In the genomic region with DNA sequence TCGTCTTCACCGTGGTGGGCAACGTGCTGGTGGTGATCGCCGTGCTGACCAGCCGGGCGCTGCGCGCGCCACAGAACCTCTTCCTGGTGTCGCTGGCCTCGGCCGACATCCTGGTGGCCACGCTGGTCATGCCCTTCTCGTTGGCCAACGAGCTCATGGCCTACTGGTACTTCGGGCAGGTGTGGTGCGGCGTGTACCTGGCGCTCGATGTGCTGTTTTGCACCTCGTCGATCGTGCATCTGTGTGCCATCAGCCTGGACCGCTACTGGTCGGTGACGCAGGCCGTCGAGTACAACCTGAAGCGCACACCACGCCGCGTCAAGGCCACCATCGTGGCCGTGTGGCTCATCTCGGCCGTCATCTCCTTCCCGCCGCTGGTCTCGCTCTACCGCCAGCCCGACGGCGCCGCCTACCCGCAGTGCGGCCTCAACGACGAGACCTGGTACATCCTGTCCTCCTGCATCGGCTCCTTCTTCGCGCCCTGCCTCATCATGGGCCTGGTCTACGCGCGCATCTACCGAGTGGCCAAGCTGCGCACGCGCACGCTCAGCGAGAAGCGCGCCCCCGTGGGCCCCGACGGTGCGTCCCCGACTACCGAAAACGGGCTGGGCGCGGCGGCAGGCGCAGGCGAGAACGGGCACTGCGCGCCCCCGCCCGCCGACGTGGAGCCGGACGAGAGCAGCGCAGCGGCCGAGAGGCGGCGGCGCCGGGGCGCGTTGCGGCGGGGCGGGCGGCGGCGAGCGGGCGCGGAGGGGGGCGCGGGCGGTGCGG, we compare ENCODE assay signal across 2 cellular contexts.
TF ChIP-seq lines count a peak whose summit lies in the region.

No MANE protein-coding gene starts in this region.

TF ChIP-seq in SK-N-SH, 30 proteins besides CTCF, POLR2A, EP300 and RAD21 (continued from another document):
- TF ChIP-seq, protein P1, sequence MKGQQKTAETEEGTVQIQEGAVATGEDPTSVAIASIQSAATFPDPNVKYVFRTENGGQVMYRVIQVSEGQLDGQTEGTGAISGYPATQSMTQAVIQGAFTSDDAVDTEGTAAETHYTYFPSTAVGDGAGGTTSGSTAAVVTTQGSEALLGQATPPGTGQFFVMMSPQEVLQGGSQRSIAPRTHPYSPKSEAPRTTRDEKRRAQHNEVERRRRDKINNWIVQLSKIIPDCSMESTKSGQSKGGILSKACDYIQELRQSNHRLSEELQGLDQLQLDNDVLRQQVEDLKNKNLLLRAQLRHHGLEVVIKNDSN (IDR thresholded peaks at IDR 0.05; ENCODE audit: borderline replicate concordance, low read depth): no peak
- TF ChIP-seq MXI1 (IDR thresholded peaks at IDR 0.05; ENCODE audit: low read depth, low read length) (no peak), ELF1 (IDR thresholded peaks at IDR 0.05) (no peak), TEAD4 (IDR thresholded peaks at IDR 0.05; ENCODE audit: borderline replicate concordance, insufficient read depth) (no peak), EZH2phosphoT487 (IDR thresholded peaks at IDR 0.05; ENCODE audit: borderline replicate concordance, low read depth) (no peak), GABPA (IDR thresholded peaks at IDR 0.05; ENCODE audit: low read depth) (no peak), FOSL2 (IDR thresholded peaks at IDR 0.05; ENCODE audit: borderline replicate concordance, low read depth) (no peak)
- TF ChIP-seq, protein P2, sequence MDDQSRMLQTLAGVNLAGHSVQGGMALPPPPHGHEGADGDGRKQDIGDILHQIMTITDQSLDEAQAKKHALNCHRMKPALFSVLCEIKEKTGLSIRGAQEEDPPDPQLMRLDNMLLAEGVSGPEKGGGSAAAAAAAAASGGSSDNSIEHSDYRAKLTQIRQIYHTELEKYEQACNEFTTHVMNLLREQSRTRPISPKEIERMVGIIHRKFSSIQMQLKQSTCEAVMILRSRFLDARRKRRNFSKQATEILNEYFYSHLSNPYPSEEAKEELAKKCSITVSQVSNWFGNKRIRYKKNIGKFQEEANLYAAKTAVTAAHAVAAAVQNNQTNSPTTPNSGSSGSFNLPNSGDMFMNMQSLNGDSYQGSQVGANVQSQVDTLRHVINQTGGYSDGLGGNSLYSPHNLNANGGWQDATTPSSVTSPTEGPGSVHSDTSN (IDR thresholded peaks at IDR 0.05): no peak
- TF ChIP-seq, protein P3, sequence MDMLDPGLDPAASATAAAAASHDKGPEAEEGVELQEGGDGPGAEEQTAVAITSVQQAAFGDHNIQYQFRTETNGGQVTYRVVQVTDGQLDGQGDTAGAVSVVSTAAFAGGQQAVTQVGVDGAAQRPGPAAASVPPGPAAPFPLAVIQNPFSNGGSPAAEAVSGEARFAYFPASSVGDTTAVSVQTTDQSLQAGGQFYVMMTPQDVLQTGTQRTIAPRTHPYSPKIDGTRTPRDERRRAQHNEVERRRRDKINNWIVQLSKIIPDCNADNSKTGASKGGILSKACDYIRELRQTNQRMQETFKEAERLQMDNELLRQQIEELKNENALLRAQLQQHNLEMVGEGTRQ (IDR thresholded peaks at IDR 0.05; ENCODE audit: borderline replicate concordance, low read depth, low read length): no peak
- TF ChIP-seq, protein P4, sequence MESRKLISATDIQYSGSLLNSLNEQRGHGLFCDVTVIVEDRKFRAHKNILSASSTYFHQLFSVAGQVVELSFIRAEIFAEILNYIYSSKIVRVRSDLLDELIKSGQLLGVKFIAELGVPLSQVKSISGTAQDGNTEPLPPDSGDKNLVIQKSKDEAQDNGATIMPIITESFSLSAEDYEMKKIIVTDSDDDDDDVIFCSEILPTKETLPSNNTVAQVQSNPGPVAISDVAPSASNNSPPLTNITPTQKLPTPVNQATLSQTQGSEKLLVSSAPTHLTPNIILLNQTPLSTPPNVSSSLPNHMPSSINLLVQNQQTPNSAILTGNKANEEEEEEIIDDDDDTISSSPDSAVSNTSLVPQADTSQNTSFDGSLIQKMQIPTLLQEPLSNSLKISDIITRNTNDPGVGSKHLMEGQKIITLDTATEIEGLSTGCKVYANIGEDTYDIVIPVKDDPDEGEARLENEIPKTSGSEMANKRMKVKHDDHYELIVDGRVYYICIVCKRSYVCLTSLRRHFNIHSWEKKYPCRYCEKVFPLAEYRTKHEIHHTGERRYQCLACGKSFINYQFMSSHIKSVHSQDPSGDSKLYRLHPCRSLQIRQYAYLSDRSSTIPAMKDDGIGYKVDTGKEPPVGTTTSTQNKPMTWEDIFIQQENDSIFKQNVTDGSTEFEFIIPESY (IDR thresholded peaks at IDR 0.05; ENCODE audit: borderline replicate concordance, low read depth): no peak

TF ChIP-seq in SK-N-SH treated with all-trans-retinoic acid at 6 μM for 48 hours, 23 proteins besides CTCF, POLR2A, EP300 and RAD21 (continued from another document):
- TF ChIP-seq, protein P5, sequence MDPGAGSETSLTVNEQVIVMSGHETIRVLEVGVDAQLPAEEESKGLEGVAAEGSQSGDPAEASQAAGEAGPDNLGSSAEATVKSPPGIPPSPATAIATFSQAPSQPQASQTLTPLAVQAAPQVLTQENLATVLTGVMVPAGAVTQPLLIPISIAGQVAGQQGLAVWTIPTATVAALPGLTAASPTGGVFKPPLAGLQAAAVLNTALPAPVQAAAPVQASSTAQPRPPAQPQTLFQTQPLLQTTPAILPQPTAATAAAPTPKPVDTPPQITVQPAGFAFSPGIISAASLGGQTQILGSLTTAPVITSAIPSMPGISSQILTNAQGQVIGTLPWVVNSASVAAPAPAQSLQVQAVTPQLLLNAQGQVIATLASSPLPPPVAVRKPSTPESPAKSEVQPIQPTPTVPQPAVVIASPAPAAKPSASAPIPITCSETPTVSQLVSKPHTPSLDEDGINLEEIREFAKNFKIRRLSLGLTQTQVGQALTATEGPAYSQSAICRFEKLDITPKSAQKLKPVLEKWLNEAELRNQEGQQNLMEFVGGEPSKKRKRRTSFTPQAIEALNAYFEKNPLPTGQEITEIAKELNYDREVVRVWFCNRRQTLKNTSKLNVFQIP (CRISPR knock-in tag; IDR thresholded peaks at IDR 0.05; ENCODE audit: borderline replicate concordance, low read depth): no peak
- TF ChIP-seq ESRRG (CRISPR knock-in tag; IDR thresholded peaks at IDR 0.05): no peak
- TF ChIP-seq PPARA (CRISPR knock-in tag; IDR thresholded peaks at IDR 0.05; ENCODE audit: borderline replicate concordance): no peak
- TF ChIP-seq, protein P6, sequence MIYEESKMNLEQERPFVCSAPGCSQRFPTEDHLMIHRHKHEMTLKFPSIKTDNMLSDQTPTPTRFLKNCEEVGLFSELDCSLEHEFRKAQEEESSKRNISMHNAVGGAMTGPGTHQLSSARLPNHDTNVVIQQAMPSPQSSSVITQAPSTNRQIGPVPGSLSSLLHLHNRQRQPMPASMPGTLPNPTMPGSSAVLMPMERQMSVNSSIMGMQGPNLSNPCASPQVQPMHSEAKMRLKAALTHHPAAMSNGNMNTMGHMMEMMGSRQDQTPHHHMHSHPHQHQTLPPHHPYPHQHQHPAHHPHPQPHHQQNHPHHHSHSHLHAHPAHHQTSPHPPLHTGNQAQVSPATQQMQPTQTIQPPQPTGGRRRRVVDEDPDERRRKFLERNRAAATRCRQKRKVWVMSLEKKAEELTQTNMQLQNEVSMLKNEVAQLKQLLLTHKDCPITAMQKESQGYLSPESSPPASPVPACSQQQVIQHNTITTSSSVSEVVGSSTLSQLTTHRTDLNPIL (CRISPR knock-in tag; IDR thresholded peaks at IDR 0.05; ENCODE audit: low read depth): no peak
- no peak for TF ChIP-seq ARNTL (CRISPR knock-in tag; IDR thresholded peaks at IDR 0.05; ENCODE audit: borderline replicate concordance, low read depth)
- no peak for TF ChIP-seq ZFP3 (CRISPR knock-in tag; IDR thresholded peaks at IDR 0.05)
- TF ChIP-seq, protein P7, sequence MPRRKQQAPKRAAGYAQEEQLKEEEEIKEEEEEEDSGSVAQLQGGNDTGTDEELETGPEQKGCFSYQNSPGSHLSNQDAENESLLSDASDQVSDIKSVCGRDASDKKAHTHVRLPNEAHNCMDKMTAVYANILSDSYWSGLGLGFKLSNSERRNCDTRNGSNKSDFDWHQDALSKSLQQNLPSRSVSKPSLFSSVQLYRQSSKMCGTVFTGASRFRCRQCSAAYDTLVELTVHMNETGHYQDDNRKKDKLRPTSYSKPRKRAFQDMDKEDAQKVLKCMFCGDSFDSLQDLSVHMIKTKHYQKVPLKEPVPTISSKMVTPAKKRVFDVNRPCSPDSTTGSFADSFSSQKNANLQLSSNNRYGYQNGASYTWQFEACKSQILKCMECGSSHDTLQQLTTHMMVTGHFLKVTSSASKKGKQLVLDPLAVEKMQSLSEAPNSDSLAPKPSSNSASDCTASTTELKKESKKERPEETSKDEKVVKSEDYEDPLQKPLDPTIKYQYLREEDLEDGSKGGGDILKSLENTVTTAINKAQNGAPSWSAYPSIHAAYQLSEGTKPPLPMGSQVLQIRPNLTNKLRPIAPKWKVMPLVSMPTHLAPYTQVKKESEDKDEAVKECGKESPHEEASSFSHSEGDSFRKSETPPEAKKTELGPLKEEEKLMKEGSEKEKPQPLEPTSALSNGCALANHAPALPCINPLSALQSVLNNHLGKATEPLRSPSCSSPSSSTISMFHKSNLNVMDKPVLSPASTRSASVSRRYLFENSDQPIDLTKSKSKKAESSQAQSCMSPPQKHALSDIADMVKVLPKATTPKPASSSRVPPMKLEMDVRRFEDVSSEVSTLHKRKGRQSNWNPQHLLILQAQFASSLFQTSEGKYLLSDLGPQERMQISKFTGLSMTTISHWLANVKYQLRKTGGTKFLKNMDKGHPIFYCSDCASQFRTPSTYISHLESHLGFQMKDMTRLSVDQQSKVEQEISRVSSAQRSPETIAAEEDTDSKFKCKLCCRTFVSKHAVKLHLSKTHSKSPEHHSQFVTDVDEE (CRISPR knock-in tag; IDR thresholded peaks at IDR 0.05): no peak
- no peak for TF ChIP-seq ZC3H10 (CRISPR knock-in tag; IDR thresholded peaks at IDR 0.05)
- TF ChIP-seq, protein P8, sequence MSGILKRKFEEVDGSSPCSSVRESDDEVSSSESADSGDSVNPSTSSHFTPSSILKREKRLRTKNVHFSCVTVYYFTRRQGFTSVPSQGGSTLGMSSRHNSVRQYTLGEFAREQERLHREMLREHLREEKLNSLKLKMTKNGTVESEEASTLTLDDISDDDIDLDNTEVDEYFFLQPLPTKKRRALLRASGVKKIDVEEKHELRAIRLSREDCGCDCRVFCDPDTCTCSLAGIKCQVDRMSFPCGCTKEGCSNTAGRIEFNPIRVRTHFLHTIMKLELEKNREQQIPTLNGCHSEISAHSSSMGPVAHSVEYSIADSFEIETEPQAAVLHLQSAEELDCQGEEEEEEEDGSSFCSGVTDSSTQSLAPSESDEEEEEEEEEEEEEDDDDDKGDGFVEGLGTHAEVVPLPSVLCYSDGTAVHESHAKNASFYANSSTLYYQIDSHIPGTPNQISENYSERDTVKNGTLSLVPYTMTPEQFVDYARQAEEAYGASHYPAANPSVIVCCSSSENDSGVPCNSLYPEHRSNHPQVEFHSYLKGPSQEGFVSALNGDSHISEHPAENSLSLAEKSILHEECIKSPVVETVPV (CRISPR knock-in tag; IDR thresholded peaks at IDR 0.05): no peak
- no peak for TF ChIP-seq OSR1 (CRISPR knock-in tag; IDR thresholded peaks at IDR 0.05)
- TF ChIP-seq RARB (CRISPR knock-in tag; IDR thresholded peaks at IDR 0.05): no peak
- no peak for TF ChIP-seq ZNF70 (CRISPR knock-in tag; IDR thresholded peaks at IDR 0.05)
- no peak for TF ChIP-seq ZNF8 (CRISPR knock-in tag; IDR thresholded peaks at IDR 0.05)
- TF ChIP-seq GLIS3 (CRISPR knock-in tag; IDR thresholded peaks at IDR 0.05): no peak
- no peak for TF ChIP-seq ZFP30 (CRISPR knock-in tag; IDR thresholded peaks at IDR 0.05)
- TF ChIP-seq, protein P9, sequence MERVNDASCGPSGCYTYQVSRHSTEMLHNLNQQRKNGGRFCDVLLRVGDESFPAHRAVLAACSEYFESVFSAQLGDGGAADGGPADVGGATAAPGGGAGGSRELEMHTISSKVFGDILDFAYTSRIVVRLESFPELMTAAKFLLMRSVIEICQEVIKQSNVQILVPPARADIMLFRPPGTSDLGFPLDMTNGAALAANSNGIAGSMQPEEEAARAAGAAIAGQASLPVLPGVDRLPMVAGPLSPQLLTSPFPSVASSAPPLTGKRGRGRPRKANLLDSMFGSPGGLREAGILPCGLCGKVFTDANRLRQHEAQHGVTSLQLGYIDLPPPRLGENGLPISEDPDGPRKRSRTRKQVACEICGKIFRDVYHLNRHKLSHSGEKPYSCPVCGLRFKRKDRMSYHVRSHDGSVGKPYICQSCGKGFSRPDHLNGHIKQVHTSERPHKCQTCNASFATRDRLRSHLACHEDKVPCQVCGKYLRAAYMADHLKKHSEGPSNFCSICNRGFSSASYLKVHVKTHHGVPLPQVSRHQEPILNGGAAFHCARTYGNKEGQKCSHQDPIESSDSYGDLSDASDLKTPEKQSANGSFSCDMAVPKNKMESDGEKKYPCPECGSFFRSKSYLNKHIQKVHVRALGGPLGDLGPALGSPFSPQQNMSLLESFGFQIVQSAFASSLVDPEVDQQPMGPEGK (CRISPR knock-in tag; IDR thresholded peaks at IDR 0.05; ENCODE audit: borderline replicate concordance): no peak
- no peak for TF ChIP-seq CSDC2 (CRISPR knock-in tag; IDR thresholded peaks at IDR 0.05)
- no peak for TF ChIP-seq ZNF565 (CRISPR knock-in tag; conservative IDR thresholded peaks at IDR 0.05; ENCODE audit: low read depth)
